In genomic region chr16:14002416-14002815, GRCh38 we compare ENCODE assay signal across 1 cellular context.
TF ChIP-seq lines count a peak whose summit lies in the region.

No MANE protein-coding gene starts in this region.

TF ChIP-seq in SK-N-SH, 30 proteins besides CTCF, POLR2A, EP300 and RAD21:
- no peak for TF ChIP-seq NRF1 (IDR thresholded peaks at IDR 0.05; ENCODE audit: low read depth, low read length)
- TF ChIP-seq TCF12 (IDR thresholded peaks at IDR 0.05), result no peak
- TF ChIP-seq RFX5 (IDR thresholded peaks at IDR 0.05; ENCODE audit: low read length), result no peak
- no peak for TF ChIP-seq MAX (IDR thresholded peaks at IDR 0.05; ENCODE audit: low read depth)
- no peak for TF ChIP-seq NFIC (IDR thresholded peaks at IDR 0.05; ENCODE audit: borderline replicate concordance)
- no peak for TF ChIP-seq POLR2AphosphoS5 (IDR thresholded peaks at IDR 0.05; ENCODE audit: low read depth, low read length)
- TF ChIP-seq REST (IDR thresholded peaks at IDR 0.05; ENCODE audit: low read depth, low read length), result no peak
- no peak for TF ChIP-seq SMC3 (IDR thresholded peaks at IDR 0.05; ENCODE audit: low read depth, low read length)
- no peak for TF ChIP-seq YY1 (IDR thresholded peaks at IDR 0.05; ENCODE audit: low read depth)
- no peak for TF ChIP-seq FOXM1 (IDR thresholded peaks at IDR 0.05; ENCODE audit: low read depth)
- TF ChIP-seq JUND (IDR thresholded peaks at IDR 0.05), result no peak
- no peak for TF ChIP-seq RCOR1 (IDR thresholded peaks at IDR 0.05; ENCODE audit: low read length)
- no peak for TF ChIP-seq FOSL2 (IDR thresholded peaks at IDR 0.05; ENCODE audit: borderline replicate concordance, low read depth)
- no peak for TF ChIP-seq MEF2A (IDR thresholded peaks at IDR 0.05; ENCODE audit: borderline replicate concordance, low read depth)
- no peak for TF ChIP-seq TAF1 (IDR thresholded peaks at IDR 0.05; ENCODE audit: borderline replicate concordance, low read depth, low read length)
- TF ChIP-seq ZBTB33 (IDR thresholded peaks at IDR 0.05; ENCODE audit: borderline replicate concordance, low read depth), result no peak
- no peak for TF ChIP-seq TEAD4 (IDR thresholded peaks at IDR 0.05; ENCODE audit: borderline replicate concordance, insufficient read depth)
- no peak for TF ChIP-seq ELF1 (IDR thresholded peaks at IDR 0.05)
- TF ChIP-seq MXI1 (IDR thresholded peaks at IDR 0.05; ENCODE audit: low read depth, low read length), result no peak
- no peak for TF ChIP-seq RXRA (IDR thresholded peaks at IDR 0.05; ENCODE audit: borderline replicate concordance, low read depth)
